3 cellular contexts compared by ENCODE assay signal in genomic region chr19:7600721-7601120, GRCh38.
TF ChIP-seq lines count a peak whose summit lies in the region.

No MANE protein-coding gene starts in this region.

TF ChIP-seq in HEK293, 187 proteins besides CTCF, POLR2A, EP300 and RAD21 (continues in another document):
- TF ChIP-seq, protein P1, sequence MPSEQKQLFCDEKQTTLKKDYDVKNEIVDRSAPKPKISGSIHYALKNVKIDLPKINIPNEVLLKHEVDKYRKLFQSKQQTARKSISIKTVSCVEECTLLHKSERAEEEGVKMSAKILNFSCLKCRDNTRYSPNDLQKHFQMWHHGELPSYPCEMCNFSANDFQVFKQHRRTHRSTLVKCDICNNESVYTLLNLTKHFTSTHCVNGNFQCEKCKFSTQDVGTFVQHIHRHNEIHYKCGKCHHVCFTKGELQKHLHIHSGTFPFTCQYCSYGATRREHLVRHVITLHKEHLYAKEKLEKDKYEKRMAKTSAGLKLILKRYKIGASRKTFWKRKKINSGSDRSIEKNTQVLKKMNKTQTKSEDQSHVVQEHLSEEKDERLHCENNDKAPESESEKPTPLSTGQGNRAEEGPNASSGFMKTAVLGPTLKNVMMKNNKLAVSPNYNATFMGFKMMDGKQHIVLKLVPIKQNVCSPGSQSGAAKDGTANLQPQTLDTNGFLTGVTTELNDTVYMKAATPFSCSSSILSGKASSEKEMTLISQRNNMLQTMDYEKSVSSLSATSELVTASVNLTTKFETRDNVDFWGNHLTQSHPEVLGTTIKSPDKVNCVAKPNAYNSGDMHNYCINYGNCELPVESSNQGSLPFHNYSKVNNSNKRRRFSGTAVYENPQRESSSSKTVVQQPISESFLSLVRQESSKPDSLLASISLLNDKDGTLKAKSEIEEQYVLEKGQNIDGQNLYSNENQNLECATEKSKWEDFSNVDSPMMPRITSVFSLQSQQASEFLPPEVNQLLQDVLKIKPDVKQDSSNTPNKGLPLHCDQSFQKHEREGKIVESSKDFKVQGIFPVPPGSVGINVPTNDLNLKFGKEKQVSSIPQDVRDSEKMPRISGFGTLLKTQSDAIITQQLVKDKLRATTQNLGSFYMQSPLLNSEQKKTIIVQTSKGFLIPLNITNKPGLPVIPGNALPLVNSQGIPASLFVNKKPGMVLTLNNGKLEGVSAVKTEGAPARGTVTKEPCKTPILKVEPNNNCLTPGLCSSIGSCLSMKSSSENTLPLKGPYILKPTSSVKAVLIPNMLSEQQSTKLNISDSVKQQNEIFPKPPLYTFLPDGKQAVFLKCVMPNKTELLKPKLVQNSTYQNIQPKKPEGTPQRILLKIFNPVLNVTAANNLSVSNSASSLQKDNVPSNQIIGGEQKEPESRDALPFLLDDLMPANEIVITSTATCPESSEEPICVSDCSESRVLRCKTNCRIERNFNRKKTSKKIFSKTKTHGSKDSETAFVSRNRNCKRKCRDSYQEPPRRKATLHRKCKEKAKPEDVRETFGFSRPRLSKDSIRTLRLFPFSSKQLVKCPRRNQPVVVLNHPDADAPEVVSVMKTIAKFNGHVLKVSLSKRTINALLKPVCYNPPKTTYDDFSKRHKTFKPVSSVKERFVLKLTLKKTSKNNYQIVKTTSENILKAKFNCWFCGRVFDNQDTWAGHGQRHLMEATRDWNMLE (tag by site-specific recombination; conservative IDR thresholded peaks at IDR 0.05; ENCODE audit: low read depth): no peak
- TF ChIP-seq ZNF324 (tag by site-specific recombination; IDR thresholded peaks at IDR 0.05) (no peak), KLF1 (tag by site-specific recombination; IDR thresholded peaks at IDR 0.05) (peak; percentile 17; the same call in 1 of the 2 replicates), EGR2 (tag by site-specific recombination; IDR thresholded peaks at IDR 0.05; ENCODE audit: low read depth) (peak; percentile 61), GLI2 (tag by site-specific recombination; IDR thresholded peaks at IDR 0.05; ENCODE audit: borderline replicate concordance, low read depth) (no peak), ZNF549 (tag by site-specific recombination; IDR thresholded peaks at IDR 0.05) (no peak), ZNF214 (tag by site-specific recombination; IDR thresholded peaks at IDR 0.05; ENCODE audit: borderline replicate concordance) (no peak), SCRT2 (tag by site-specific recombination; IDR thresholded peaks at IDR 0.05) (no peak), ZNF558 (tag by site-specific recombination; IDR thresholded peaks at IDR 0.05) (no peak), ZBTB17 (tag by site-specific recombination; IDR thresholded peaks at IDR 0.05) (peak; percentile 35; the same call in 1 of the 2 replicates)

TF ChIP-seq in K562, 482 proteins besides CTCF, POLR2A, EP300 and RAD21:
- peak; percentile 79 for TF ChIP-seq EHMT2 (IDR thresholded peaks at IDR 0.05)
- no peak for TF ChIP-seq TAL1 (IDR thresholded peaks at IDR 0.05)
- no peak for TF ChIP-seq MXI1 (IDR thresholded peaks at IDR 0.05; ENCODE audit: low read depth, low read length)
- TF ChIP-seq ZNF12 (CRISPR knock-in tag; IDR thresholded peaks at IDR 0.05): no peak
- TF ChIP-seq SMARCB1 (IDR thresholded peaks at IDR 0.05; ENCODE audit: insufficient read length, low read depth): no peak
- no peak for TF ChIP-seq ZNF444 (CRISPR knock-in tag; IDR thresholded peaks at IDR 0.05)
- TF ChIP-seq TEAD1 (CRISPR knock-in tag; IDR thresholded peaks at IDR 0.05): no peak
- no peak for TF ChIP-seq MAZ (CRISPR knock-in tag; conservative IDR thresholded peaks at IDR 0.05 in 1 of 2, IDR thresholded peaks at IDR 0.05 in 1 of 2)

TF ChIP-seq in WTC11, 78 proteins besides CTCF, POLR2A, EP300 and RAD21:
- TF ChIP-seq USF1 (CRISPR knock-in tag; IDR thresholded peaks at IDR 0.05): no peak
- no peak for TF ChIP-seq ERG (CRISPR knock-in tag; IDR thresholded peaks at IDR 0.05)
- TF ChIP-seq ELF4 (CRISPR knock-in tag; IDR thresholded peaks at IDR 0.05; ENCODE audit: low read depth): no peak
- TF ChIP-seq NR2C2 (CRISPR knock-in tag; IDR thresholded peaks at IDR 0.05): no peak
- no peak for TF ChIP-seq ATF1 (CRISPR knock-in tag; IDR thresholded peaks at IDR 0.05)
- TF ChIP-seq CBFB (CRISPR knock-in tag; IDR thresholded peaks at IDR 0.05; ENCODE audit: low read depth): no peak
- TF ChIP-seq MLX (CRISPR knock-in tag; IDR thresholded peaks at IDR 0.05): no peak
- TF ChIP-seq ZNF416 (CRISPR knock-in tag; IDR thresholded peaks at IDR 0.05): no peak
TF ChIP-seq in WTC11: peak in this region for 0.
